8 cellular contexts compared by ENCODE assay signal in genomic region chr1:66336641-66336991, GRCh38.
DNase-seq lines count a peak whose midpoint lies in the region; ATAC-seq, FAIRE-seq and TF ChIP-seq lines count a peak whose summit lies in the region.

No MANE protein-coding gene starts in this region.

- ATAC-seq in GM21737 (IDR thresholded peaks at IDR 0.05; ENCODE audit: unreplicated experiment), result no peak

- peaks cover 54 to 80% (median 66%) of the 10 kb centered on the region in 3 donors for H3K4me1 Mint-ChIP-seq in CD8-positive, alpha-beta memory T cell
- peaks cover 50% of the 10 kb centered on the region for H3K4me1 Mint-ChIP-seq in dendritic cell treated with granulocyte-macrophage colony-stimulating factor and Interleukin-4, amounts not matched to agents 40 ng/mL and 50 ng/mL, for 4 days (ENCODE audit: low read depth)

- no peak for DNase-seq in CD8-positive, alpha-beta memory T cell
- DNase-seq in Karpas-422 (no peak), HTR-8/SVneo (ENCODE audit: insufficient read length, low spot score) (no peak), cerebellar cortex (ENCODE audit: low spot score) (no peak), anterior cingulate cortex (lab: John Stamatoyannopoulos, UW) (no peak)

- peak overlapping the region; percentile 97 to 100 (median 98) for H3K27ac Mint-ChIP-seq in CD8-positive, alpha-beta memory T cell
- H3K27ac Mint-ChIP-seq in dendritic cell treated with granulocyte-macrophage colony-stimulating factor and Interleukin-4, amounts not matched to agents 40 ng/mL and 50 ng/mL, for 4 days, result peak overlapping the region; percentile 99

- H3K4me3 Mint-ChIP-seq in CD8-positive, alpha-beta memory T cell, result peak overlapping the region; percentile 91 to 100 (median 99)
- peak overlapping the region; percentile 71 for H3K4me3 Mint-ChIP-seq in dendritic cell treated with granulocyte-macrophage colony-stimulating factor and Interleukin-4, amounts not matched to agents 40 ng/mL and 50 ng/mL, for 4 days

- H3K9me3 Mint-ChIP-seq in CD8-positive, alpha-beta memory T cell, result no peaks in the 10 kb centered on the region
- no peaks in the 10 kb centered on the region for H3K9me3 Mint-ChIP-seq in dendritic cell treated with granulocyte-macrophage colony-stimulating factor and Interleukin-4, amounts not matched to agents 40 ng/mL and 50 ng/mL, for 4 days

- H3K4me3 ChIP-seq in CD8-positive, alpha-beta memory T cell (ENCODE audit: low read length), result peak overlapping the region; percentile 75
- H3K4me3 ChIP-seq in Karpas-422 (ENCODE audit: low read length) (no peak overlapping the region), parathyroid adenoma (ENCODE audit: low read depth, low read length) (no peak overlapping the region)

- no peaks in the 10 kb centered on the region; the same call in 1 of the 2 replicates for H3K79me2 ChIP-seq in Karpas-422 (ENCODE audit: low read length)
- H3K79me2 ChIP-seq in parathyroid adenoma, result no peaks in the 10 kb centered on the region

- no peak for TF ChIP-seq CTCF in parathyroid adenoma (IDR thresholded peaks at IDR 0.05)

- peaks cover 0 to 1% of the 10 kb centered on the region in 2 donors for H3K27me3 Mint-ChIP-seq in CD8-positive, alpha-beta memory T cell
- H3K27me3 Mint-ChIP-seq in dendritic cell treated with granulocyte-macrophage colony-stimulating factor and Interleukin-4, amounts not matched to agents 40 ng/mL and 50 ng/mL, for 4 days, result no peaks in the 10 kb centered on the region

- CTCF ChIA-PET in CD8-positive, alpha-beta memory T cell (lab: Charles Lee), result interaction anchor here (1.4 to 2.0 kb wide), 4 partner anchors 14 to 110 kb away, joined by 3 to 9 read pairs (median 4); no protein-coding TSS in a partner anchor

- peak overlapping the region; percentile 76; the same call in 1 of the 2 replicates for H2AFZ ChIP-seq in Karpas-422 (ENCODE audit: low read length)
- no peak overlapping the region for H2AFZ ChIP-seq in parathyroid adenoma

- POLR2A ChIA-PET in CD8-positive, alpha-beta memory T cell (lab: Charles Lee), result interaction anchor here (1.0 to 3.4 kb wide), 6 partner anchors 9 to 62 kb away, joined by 3 to 13 read pairs (median 5); no protein-coding TSS in a partner anchor

- H3K4me1 ChIP-seq in CD8-positive, alpha-beta memory T cell (ENCODE audit: insufficient read depth, low read length), result peaks cover 50% of the 10 kb centered on the region
- H3K4me1 ChIP-seq in Karpas-422 (ENCODE audit: low read length) (peaks cover 69% of the 10 kb centered on the region), parathyroid adenoma (no peaks in the 10 kb centered on the region)

- FAIRE-seq in HTR-8/SVneo (lab: Jason Lieb, UNC), result no peak

- H3K27me3 ChIP-seq in CD8-positive, alpha-beta memory T cell (ENCODE audit: insufficient read depth, low read length, poor library complexity, severe bottlenecking), result no peaks in the 10 kb centered on the region
- H3K27me3 ChIP-seq in Karpas-422 (ENCODE audit: low read length), result no peaks in the 10 kb centered on the region
- H3K27me3 ChIP-seq in parathyroid adenoma (ENCODE audit: control insufficient read depth, insufficient read depth, low read length), result no peaks in the 10 kb centered on the region

- H3K9me3 ChIP-seq in CD8-positive, alpha-beta memory T cell (ENCODE audit: low read length), result no peaks in the 10 kb centered on the region
- H3K9me3 ChIP-seq in Karpas-422 (ENCODE audit: low read length) (no peaks in the 10 kb centered on the region), parathyroid adenoma (ENCODE audit: control insufficient read depth, low read length) (no peaks in the 10 kb centered on the region)

- H3K9ac ChIP-seq in Karpas-422 (ENCODE audit: low read length) (no peak overlapping the region; the same call in 1 of the 2 replicates), parathyroid adenoma (no peak overlapping the region)

- H3K4me2 ChIP-seq in Karpas-422 (ENCODE audit: low read depth, low read length, poor library complexity, severe bottlenecking), result peak overlapping the region; percentile 67
- H3K4me2 ChIP-seq in parathyroid adenoma (ENCODE audit: low read length), result no peak overlapping the region

- peak overlapping the region; percentile 87 for H3K27ac ChIP-seq in CD8-positive, alpha-beta memory T cell (ENCODE audit: low read depth, low read length)
- peak overlapping the region; percentile 67 for H3K27ac ChIP-seq in Karpas-422 (ENCODE audit: low read length)
- H3K27ac ChIP-seq in parathyroid adenoma, result peak overlapping the region; percentile 63

- H3K9me2 ChIP-seq in Karpas-422 (replicated peaks; ENCODE audit: insufficient read depth, low read length), result no peaks in the 10 kb centered on the region

- intact Hi-C loops in dendritic cell treated with granulocyte-macrophage colony-stimulating factor and Interleukin-4, amounts not matched to agents 40 ng/mL and 50 ng/mL, for 4 days (cut with micrococcal nuclease), result loop anchor here (1.0 to 10.0 kb wide), 3 partner anchors 36 to 912 kb away; partner anchors contain the start of genes LEPR and LEPROT

- no peaks in the 10 kb centered on the region for H3K36me3 ChIP-seq in CD8-positive, alpha-beta memory T cell (ENCODE audit: insufficient read depth, low read length)
- H3K36me3 ChIP-seq in Karpas-422 (ENCODE audit: insufficient read depth, low read length) (no peaks in the 10 kb centered on the region), parathyroid adenoma (ENCODE audit: control insufficient read depth, insufficient read depth, low read length) (no peaks in the 10 kb centered on the region)

- no peaks in the 10 kb centered on the region for H4K20me1 ChIP-seq in Karpas-422 (ENCODE audit: insufficient read depth, low read depth, low read length)

- H3K36me3 Mint-ChIP-seq in CD8-positive, alpha-beta memory T cell, result peaks cover 5 to 80% (median 24%) of the 10 kb centered on the region in 3 donors
- H3K36me3 Mint-ChIP-seq in dendritic cell treated with granulocyte-macrophage colony-stimulating factor and Interleukin-4, amounts not matched to agents 40 ng/mL and 50 ng/mL, for 4 days (ENCODE audit: low read depth), result no peaks in the 10 kb centered on the region
